Comparison of ENCODE assay signal across 19 cellular contexts in genomic region chr13:94031609-94032008, GRCh38.
"Had no signal": no experiment of that assay in that cellular context is flagged by ENCODE, and none has a peak within 500 bp of the region (broad histone marks: within the 10 kb centered on the region; RNA-seq: fewer than 3 reads in every experiment).

No MANE protein-coding gene starts in this region.

- DNase-seq: activated CD4-positive, alpha-beta T cell treated with anti-CD3 and anti-CD28 coated beads for 1 hour; activated CD8-positive, alpha-beta memory T cell treated with anti-CD3 and anti-CD28 coated beads for 24 hours; activated CD8-positive, alpha-beta memory T cell treated with anti-CD3 and anti-CD28 coated beads, Interleukin-2, amount 50 U/mL, for 48 hours; activated effector memory CD4-positive, alpha-beta T cell treated with Interleukin-2 at 50 U/mL for 16 hours; activated naive CD4-positive, alpha-beta T cell treated with anti-CD3 and anti-CD28 coated beads, Interleukin-2, amount 10 ng/mL, durations not matched to agents 7 days and 5 days; activated naive CD8-positive, alpha-beta T cell treated with anti-CD3 and anti-CD28 coated beads, Interleukin-2, amount 50 U/mL, for 24 hours; activated T-cell treated with anti-CD3 and anti-CD28 coated beads, Interleukin-2, amount 50 U/mL, for 48 hours; aorta; cerebellar nuclear complex; effector CD4-positive, alpha-beta T cell; glutamatergic neuron; kidney; mammary epithelial cell; naive thymus-derived CD8-positive, alpha-beta T cell; stimulated activated CD4-positive, alpha-beta T cell treated with anti-CD3 and anti-CD28 coated beads, Interleukin-1b, Interleukin-23, amount 100 ng/mL, for 48 hours; stimulated activated CD8-positive, alpha-beta memory T cell treated with anti-CD3 and anti-CD28 coated beads, Interleukin-4, amount 100 ng/mL, for 48 hours; stimulated activated naive CD4-positive, alpha-beta T cell; T-helper 17 cell; WERI-Rb-1 had no signal

- H3K27ac ChIP-seq: WERI-Rb-1 had no signal
